In the genomic region with DNA sequence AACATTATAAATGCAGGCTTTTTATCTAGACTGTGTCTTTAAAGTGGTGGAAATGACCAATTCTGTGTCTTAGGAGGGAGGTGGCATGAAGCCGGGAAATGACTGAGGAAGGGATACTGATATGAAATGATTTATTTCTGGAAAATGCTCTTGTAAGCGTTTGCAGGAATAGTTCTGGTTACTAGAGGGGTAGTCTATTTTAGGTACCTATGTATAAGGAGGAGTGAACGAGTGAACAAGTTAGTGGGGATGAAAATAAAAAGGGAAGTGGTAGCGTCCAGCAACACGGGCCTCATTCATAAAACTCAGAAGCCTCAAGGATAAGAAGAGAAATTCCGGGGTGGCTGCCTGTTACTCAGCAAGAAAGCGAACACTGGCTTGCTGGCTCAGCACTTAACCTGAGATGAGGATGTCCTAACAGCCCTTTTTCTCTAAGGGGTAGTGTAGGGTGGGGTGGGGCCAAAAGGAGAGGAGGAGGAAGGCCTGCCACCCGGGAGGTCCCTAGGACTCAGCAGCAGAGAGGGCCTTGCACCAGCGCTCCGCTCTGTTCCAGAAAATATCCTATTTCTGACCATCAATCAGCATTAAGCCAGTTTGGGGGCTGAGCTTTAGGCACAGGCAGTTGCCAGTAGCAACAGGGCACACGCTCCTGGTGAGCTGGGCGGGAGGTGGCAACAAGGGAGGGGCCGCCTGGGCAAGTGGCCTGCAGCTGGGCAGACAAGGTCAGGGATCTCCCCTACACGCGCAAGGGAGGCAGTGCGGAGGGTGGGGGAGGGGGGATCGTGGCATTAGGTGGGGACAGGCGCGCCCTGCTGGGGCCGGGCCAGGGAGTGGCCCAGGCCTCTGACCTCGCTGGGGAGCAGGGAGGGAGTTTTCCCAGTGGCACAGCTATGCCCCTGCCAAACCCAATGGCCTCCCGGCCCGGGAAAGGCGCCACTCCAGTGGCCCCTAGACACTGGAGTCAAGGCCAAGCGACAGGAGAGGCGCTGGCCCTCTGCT, we compare ENCODE assay signal across 9 cellular contexts.
DNase-seq lines count a peak whose midpoint lies in the region; ATAC-seq and TF ChIP-seq lines count a peak whose summit lies in the region.
"Had no signal": no experiment of that assay in that cellular context is flagged by ENCODE, and none has a peak within 500 bp of the region (broad histone marks: within the 10 kb centered on the region; RNA-seq: fewer than 3 reads in every experiment).

No MANE protein-coding gene starts in this region.

- peak overlapping the region; percentile 83; the same call in 1 of the 2 replicates for H3K4me3 Mint-ChIP-seq in HFFc6
- peak overlapping the region; percentile 83 for H3K4me3 Mint-ChIP-seq in WTC11
- no peak overlapping the region for H3K4me3 Mint-ChIP-seq in activated CD4-positive, alpha-beta memory T cell treated with anti-CD3 and anti-CD28 coated beads for 36 hours

- ATAC-seq in WTC11 (peak; percentile 31), GM21825 (IDR thresholded peaks at IDR 0.05; ENCODE audit: unreplicated experiment) (no peak), HG02610 (IDR thresholded peaks at IDR 0.05; ENCODE audit: unreplicated experiment) (no peak), HG03159 (IDR thresholded peaks at IDR 0.05; ENCODE audit: unreplicated experiment) (no peak)

- CTCF ChIA-PET in WTC11 (lab: Charles Lee), result interaction anchor here (0.6 to 1.4 kb wide), 6 partner anchors 61 to 614 kb away, joined by 3 read pairs; no protein-coding TSS in a partner anchor
- CTCF ChIA-PET in activated CD4-positive, alpha-beta memory T cell treated with anti-CD3 and anti-CD28 coated beads for 36 hours (lab: Charles Lee), result no interaction called here

- no peak for DNase-seq in HFFc6
- peak; percentile 35 for DNase-seq in WTC11 (ENCODE audit: low spot score)
- peak; percentile 58 for DNase-seq in hepatic stellate cell (ENCODE audit: low spot score)
- DNase-seq in activated CD4-positive, alpha-beta memory T cell treated with anti-CD3 and anti-CD28 coated beads for 36 hours, result no peak
- DNase-seq: activated CD4-positive, alpha-beta T cell treated with anti-CD3 and anti-CD28 coated beads, Interleukin-2, amount 50 U/mL, for 4 hours had no signal

- H3K36me3 Mint-ChIP-seq in HFFc6 (ENCODE audit: low read depth) (no peaks in the 10 kb centered on the region), WTC11 (no peaks in the 10 kb centered on the region)
- no peaks in the 10 kb centered on the region for H3K36me3 Mint-ChIP-seq in activated CD4-positive, alpha-beta memory T cell treated with anti-CD3 and anti-CD28 coated beads for 36 hours

- H3K27ac Mint-ChIP-seq in HFFc6 (peak overlapping the region; percentile 14; the same call in 1 of the 2 replicates), WTC11 (no peak overlapping the region)
- H3K27ac Mint-ChIP-seq in activated CD4-positive, alpha-beta memory T cell treated with anti-CD3 and anti-CD28 coated beads for 36 hours, result no peak overlapping the region

- H3K4me1 ChIP-seq in skeletal muscle satellite cell (ENCODE audit: control insufficient read depth, insufficient read depth, low read length), result peaks cover 14% of the 10 kb centered on the region

- H3K27me3 Mint-ChIP-seq in HFFc6 (ENCODE audit: insufficient read depth) (no peaks in the 10 kb centered on the region; the same call in none of the 2 replicates), WTC11 (ENCODE audit: low read depth) (peaks cover 12% of the 10 kb centered on the region)
- peaks cover 14% of the 10 kb centered on the region for H3K27me3 Mint-ChIP-seq in activated CD4-positive, alpha-beta memory T cell treated with anti-CD3 and anti-CD28 coated beads for 36 hours

- no peaks in the 10 kb centered on the region for H3K36me3 ChIP-seq in skeletal muscle satellite cell (ENCODE audit: insufficient read depth, low read length)

- H3K27me3 ChIP-seq in skeletal muscle satellite cell (ENCODE audit: control insufficient read depth, insufficient read depth, low read length), result no peaks in the 10 kb centered on the region

- H3K9me3 ChIP-seq in skeletal muscle satellite cell (replicated peaks; ENCODE audit: low read length), result no peaks in the 10 kb centered on the region

- POLR2A ChIA-PET in WTC11 (lab: Charles Lee), result no interaction called here
- POLR2A ChIA-PET in activated CD4-positive, alpha-beta memory T cell treated with anti-CD3 and anti-CD28 coated beads for 36 hours (lab: Charles Lee), result no interaction called here

- intact Hi-C loops in activated CD4-positive, alpha-beta memory T cell treated with anti-CD3 and anti-CD28 coated beads for 36 hours (cut with micrococcal nuclease), result no loop called here

- peaks cover 31% of the 10 kb centered on the region; the same call in 1 of the 2 replicates for H3K4me1 Mint-ChIP-seq in HFFc6 (ENCODE audit: low read depth)
- H3K4me1 Mint-ChIP-seq in WTC11, result peaks cover 13% of the 10 kb centered on the region
- H3K4me1 Mint-ChIP-seq in activated CD4-positive, alpha-beta memory T cell treated with anti-CD3 and anti-CD28 coated beads for 36 hours (ENCODE audit: low read depth), result no peaks in the 10 kb centered on the region

- no peak for TF ChIP-seq CTCF in HFFc6 (IDR thresholded peaks at IDR 0.05)
- no peak for TF ChIP-seq CTCF in WTC11 (IDR thresholded peaks at IDR 0.05)

- H3K9ac ChIP-seq in skeletal muscle satellite cell (ENCODE audit: low read depth, low read length), result peak overlapping the region; percentile 56

- peak overlapping the region; percentile 74 for H3K4me3 ChIP-seq in skeletal muscle satellite cell (ENCODE audit: low read length)

- no peaks in the 10 kb centered on the region for H3K9me3 Mint-ChIP-seq in HFFc6
- H3K9me3 Mint-ChIP-seq in WTC11, result no peaks in the 10 kb centered on the region
- no peaks in the 10 kb centered on the region for H3K9me3 Mint-ChIP-seq in activated CD4-positive, alpha-beta memory T cell treated with anti-CD3 and anti-CD28 coated beads for 36 hours

- peak overlapping the region; percentile 84 for H3K4me2 ChIP-seq in skeletal muscle satellite cell (ENCODE audit: low read length)

TF ChIP-seq in WTC11, 78 proteins besides CTCF, POLR2A, EP300 and RAD21 (continues in another document):
- TF ChIP-seq ZNF121 (CRISPR knock-in tag; IDR thresholded peaks at IDR 0.05) (no peak), NR1H2 (CRISPR knock-in tag; IDR thresholded peaks at IDR 0.05) (no peak)
- TF ChIP-seq, protein P1, sequence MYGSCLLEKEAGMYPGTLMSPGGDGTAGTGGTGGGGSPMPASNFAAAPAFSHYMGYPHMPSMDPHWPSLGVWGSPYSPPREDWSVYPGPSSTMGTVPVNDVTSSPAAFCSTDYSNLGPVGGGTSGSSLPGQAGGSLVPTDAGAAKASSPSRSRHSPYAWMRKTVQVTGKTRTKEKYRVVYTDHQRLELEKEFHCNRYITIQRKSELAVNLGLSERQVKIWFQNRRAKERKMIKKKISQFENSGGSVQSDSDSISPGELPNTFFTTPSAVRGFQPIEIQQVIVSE (CRISPR knock-in tag; IDR thresholded peaks at IDR 0.05; ENCODE audit: borderline replicate concordance), result no peak
- TF ChIP-seq, protein P2, sequence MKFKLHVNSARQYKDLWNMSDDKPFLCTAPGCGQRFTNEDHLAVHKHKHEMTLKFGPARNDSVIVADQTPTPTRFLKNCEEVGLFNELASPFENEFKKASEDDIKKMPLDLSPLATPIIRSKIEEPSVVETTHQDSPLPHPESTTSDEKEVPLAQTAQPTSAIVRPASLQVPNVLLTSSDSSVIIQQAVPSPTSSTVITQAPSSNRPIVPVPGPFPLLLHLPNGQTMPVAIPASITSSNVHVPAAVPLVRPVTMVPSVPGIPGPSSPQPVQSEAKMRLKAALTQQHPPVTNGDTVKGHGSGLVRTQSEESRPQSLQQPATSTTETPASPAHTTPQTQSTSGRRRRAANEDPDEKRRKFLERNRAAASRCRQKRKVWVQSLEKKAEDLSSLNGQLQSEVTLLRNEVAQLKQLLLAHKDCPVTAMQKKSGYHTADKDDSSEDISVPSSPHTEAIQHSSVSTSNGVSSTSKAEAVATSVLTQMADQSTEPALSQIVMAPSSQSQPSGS (CRISPR knock-in tag; IDR thresholded peaks at IDR 0.05; ENCODE audit: borderline replicate concordance, low read depth), result no peak
- TF ChIP-seq, protein P3, sequence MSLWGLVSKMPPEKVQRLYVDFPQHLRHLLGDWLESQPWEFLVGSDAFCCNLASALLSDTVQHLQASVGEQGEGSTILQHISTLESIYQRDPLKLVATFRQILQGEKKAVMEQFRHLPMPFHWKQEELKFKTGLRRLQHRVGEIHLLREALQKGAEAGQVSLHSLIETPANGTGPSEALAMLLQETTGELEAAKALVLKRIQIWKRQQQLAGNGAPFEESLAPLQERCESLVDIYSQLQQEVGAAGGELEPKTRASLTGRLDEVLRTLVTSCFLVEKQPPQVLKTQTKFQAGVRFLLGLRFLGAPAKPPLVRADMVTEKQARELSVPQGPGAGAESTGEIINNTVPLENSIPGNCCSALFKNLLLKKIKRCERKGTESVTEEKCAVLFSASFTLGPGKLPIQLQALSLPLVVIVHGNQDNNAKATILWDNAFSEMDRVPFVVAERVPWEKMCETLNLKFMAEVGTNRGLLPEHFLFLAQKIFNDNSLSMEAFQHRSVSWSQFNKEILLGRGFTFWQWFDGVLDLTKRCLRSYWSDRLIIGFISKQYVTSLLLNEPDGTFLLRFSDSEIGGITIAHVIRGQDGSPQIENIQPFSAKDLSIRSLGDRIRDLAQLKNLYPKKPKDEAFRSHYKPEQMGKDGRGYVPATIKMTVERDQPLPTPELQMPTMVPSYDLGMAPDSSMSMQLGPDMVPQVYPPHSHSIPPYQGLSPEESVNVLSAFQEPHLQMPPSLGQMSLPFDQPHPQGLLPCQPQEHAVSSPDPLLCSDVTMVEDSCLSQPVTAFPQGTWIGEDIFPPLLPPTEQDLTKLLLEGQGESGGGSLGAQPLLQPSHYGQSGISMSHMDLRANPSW (CRISPR knock-in tag; conservative IDR thresholded peaks at IDR 0.05; ENCODE audit: low read depth), result no peak
- TF ChIP-seq, protein P4, sequence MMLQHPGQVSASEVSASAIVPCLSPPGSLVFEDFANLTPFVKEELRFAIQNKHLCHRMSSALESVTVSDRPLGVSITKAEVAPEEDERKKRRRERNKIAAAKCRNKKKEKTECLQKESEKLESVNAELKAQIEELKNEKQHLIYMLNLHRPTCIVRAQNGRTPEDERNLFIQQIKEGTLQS (CRISPR knock-in tag; conservative IDR thresholded peaks at IDR 0.05), result no peak
- TF ChIP-seq, protein P5, sequence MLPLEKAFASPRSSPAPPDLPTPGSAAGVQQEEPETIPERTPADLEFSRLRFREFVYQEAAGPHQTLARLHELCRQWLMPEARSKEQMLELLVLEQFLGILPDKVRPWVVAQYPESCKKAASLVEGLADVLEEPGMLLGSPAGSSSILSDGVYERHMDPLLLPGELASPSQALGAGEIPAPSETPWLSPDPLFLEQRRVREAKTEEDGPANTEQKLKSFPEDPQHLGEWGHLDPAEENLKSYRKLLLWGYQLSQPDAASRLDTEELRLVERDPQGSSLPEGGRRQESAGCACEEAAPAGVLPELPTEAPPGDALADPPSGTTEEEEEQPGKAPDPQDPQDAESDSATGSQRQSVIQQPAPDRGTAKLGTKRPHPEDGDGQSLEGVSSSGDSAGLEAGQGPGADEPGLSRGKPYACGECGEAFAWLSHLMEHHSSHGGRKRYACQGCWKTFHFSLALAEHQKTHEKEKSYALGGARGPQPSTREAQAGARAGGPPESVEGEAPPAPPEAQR (CRISPR knock-in tag; IDR thresholded peaks at IDR 0.05), result no peak

Comparison
In these comparisons a context has a peak if more than half of its experiments do, and no peak if none do; other contexts are left out.
1. DNase-seq: peak in WTC11 (single experiment) and hepatic stellate cell (single experiment); none in HFFc6 (single experiment) and activated CD4-positive, alpha-beta memory T cell treated with anti-CD3 and anti-CD28 coated beads for 36 hours (single experiment).